In genomic region chr3:169295126-169295525, GRCh38 we compare ENCODE assay signal across 2 cellular contexts.
TF ChIP-seq lines count a peak whose summit lies in the region.

No MANE protein-coding gene starts in this region.

TF ChIP-seq in HEK293, 187 proteins besides CTCF, POLR2A, EP300 and RAD21 (continued from another document):
- TF ChIP-seq GFI1B (tag by site-specific recombination; IDR thresholded peaks at IDR 0.05), result no peak

TF ChIP-seq in WTC11, 78 proteins besides CTCF, POLR2A, EP300 and RAD21 (continued from another document):
- no peak for TF ChIP-seq ZNF532 (CRISPR knock-in tag; IDR thresholded peaks at IDR 0.05; ENCODE audit: borderline replicate concordance)
- TF ChIP-seq HMGXB4 (CRISPR knock-in tag; IDR thresholded peaks at IDR 0.05), result no peak
- TF ChIP-seq ZSCAN18 (CRISPR knock-in tag; IDR thresholded peaks at IDR 0.05), result no peak
